Comparison of ENCODE assay signal across 8 cellular contexts in the genomic region with DNA sequence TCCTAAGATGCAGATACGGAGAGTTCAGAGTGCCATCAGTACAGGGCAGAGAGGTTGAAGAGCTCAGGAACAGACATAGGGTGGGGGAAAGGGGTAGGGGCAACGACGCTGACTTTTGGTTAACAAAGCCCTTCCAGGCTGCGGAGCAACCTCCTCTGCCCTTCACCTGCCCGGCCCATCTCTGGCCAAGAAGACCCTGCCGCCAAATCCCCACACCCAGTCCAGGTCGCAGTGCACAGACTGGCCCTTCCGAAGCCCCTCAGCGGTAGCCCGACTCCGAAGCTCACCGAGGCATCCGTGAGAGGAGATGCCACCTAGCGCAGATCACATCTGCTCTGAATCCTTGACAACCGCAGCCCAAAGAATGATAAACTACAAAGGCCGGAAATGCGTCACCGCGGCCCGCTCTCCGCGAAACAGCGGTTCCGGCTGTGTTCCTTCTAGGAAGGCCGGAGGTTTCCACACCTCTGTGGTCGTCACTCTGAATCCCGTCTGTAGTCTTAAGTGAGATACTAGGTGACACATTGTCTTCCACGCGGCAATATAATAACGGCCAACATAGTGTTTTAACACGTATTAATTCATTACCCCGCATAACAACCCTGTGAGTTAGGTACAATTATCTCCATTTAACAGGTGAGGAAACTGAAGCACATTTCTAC. TPM values are rescaled to one million over a fixed set of nuclear protein-coding genes. Genes with fewer than 3 reads are reported as not detected.
DNase-seq lines count a peak whose midpoint lies in the region; ATAC-seq lines count a peak whose summit lies in the region.

Gene ZSCAN23 (minus strand): TSS at position 380 of the 662 bp plus-strand sequence. CDS start 7,225 bp downstream, outside the sequence.

- H3K4me3 ChIP-seq in SJCRH30, result peak within 1 kb of the TSS; percentile 71

- H3K27me3 ChIP-seq in SJCRH30, result no peaks in the 10 kb centered on the region

- peak; percentile 93 for ATAC-seq in GM21526 (IDR thresholded peaks at IDR 0.05; ENCODE audit: low FRiP score, unreplicated experiment)

- H3K9me3 ChIP-seq in SJCRH30 (replicated peaks), result no peaks in the 10 kb centered on the region

- H3K36me3 Mint-ChIP-seq in activated naive CD4-positive, alpha-beta T cell treated with anti-CD3 and anti-CD28 coated beads for 36 hours (ENCODE audit: low read depth), result peaks cover 2% of the 10 kb centered on the region

- H3K9me3 Mint-ChIP-seq in activated naive CD4-positive, alpha-beta T cell treated with anti-CD3 and anti-CD28 coated beads for 36 hours, result peaks cover 3% of the 10 kb centered on the region

- H3K27ac Mint-ChIP-seq in activated naive CD4-positive, alpha-beta T cell treated with anti-CD3 and anti-CD28 coated beads for 36 hours, result peak within 1 kb of the TSS; percentile 87

- DNase-seq in Caki2 (ENCODE audit: low read depth) (peak; percentile 87), HuH-7.5 (ENCODE audit: low spot score) (peak; percentile 16), SJCRH30 (peak; percentile 78 to 86), glomerular endothelial cell (ENCODE audit: extremely low read depth, low read depth, low spot score) (peak; percentile 27), non-pigmented ciliary epithelial cell (ENCODE audit: low read depth) (peak; percentile 55), stromal cell of bone marrow (ENCODE audit: low read depth) (peak; percentile 74)
- DNase-seq in activated naive CD4-positive, alpha-beta T cell treated with anti-CD3 and anti-CD28 coated beads for 36 hours, result peak; percentile 93

- H3K4me3 Mint-ChIP-seq in activated naive CD4-positive, alpha-beta T cell treated with anti-CD3 and anti-CD28 coated beads for 36 hours, result peak within 1 kb of the TSS; percentile 98

- H3K27me3 Mint-ChIP-seq in activated naive CD4-positive, alpha-beta T cell treated with anti-CD3 and anti-CD28 coated beads for 36 hours (ENCODE audit: low read depth), result peaks cover 24% of the 10 kb centered on the region

- CTCF ChIA-PET in activated naive CD4-positive, alpha-beta T cell treated with anti-CD3 and anti-CD28 coated beads for 36 hours (lab: Charles Lee), result interaction anchor here (0.9 kb wide), 1 partner anchor 10 kb away, joined by 3 read pairs; no protein-coding TSS in a partner anchor

- intact Hi-C loops in activated naive CD4-positive, alpha-beta T cell treated with anti-CD3 and anti-CD28 coated beads for 36 hours (cut with micrococcal nuclease), result loop anchor here (1.0 to 5.0 kb wide), 6 partner anchors 17 to 1486 kb away; partner anchors contain the start of genes ZKSCAN8 and ZSCAN12

- peak within 1 kb of the TSS; percentile 38; the same call in 1 of the 2 replicates for H3K27ac ChIP-seq in SJCRH30

- in situ Hi-C loops in Caki2 (cut with HindIII; ENCODE audit: low pct_unique_long_range_greater_than_20kb, low sequenced_read_pairs), result no loop called here

- H3K4me1 ChIP-seq in SJCRH30, result no peaks in the 10 kb centered on the region

- H3K4me1 Mint-ChIP-seq in activated naive CD4-positive, alpha-beta T cell treated with anti-CD3 and anti-CD28 coated beads for 36 hours (ENCODE audit: low read depth), result peaks cover 31% of the 10 kb centered on the region

- H3K36me3 ChIP-seq in SJCRH30, result no peaks in the 10 kb centered on the region

RNA-seq across cellular contexts. Expression of gene ZSCAN23, which starts in this region (rescaled TPM):
- 1.2 and 13.7 TPM in 2 replicates for total RNA-seq in Caki2 (2014; rRNA removed; shearing (Covaris generic); ENCODE audit: low replicate concordance)
- 1.1 and 2.3 TPM in 2 replicates for total RNA-seq in SJCRH30 (2014; rRNA removed; shearing (Covaris generic))
- total RNA-seq in activated naive CD4-positive, alpha-beta T cell treated with anti-CD3 and anti-CD28 coated beads for 36 hours, result 1 to 10 TPM; 1.7 to 2.0 TPM
- total RNA-seq in glomerular endothelial cell, result 1.2 and 2.0 TPM in 2 replicates

Comparison
In these comparisons a context has a peak if more than half of its experiments do, and no peak if none do; other contexts are left out.
1. Peak in every context shown above with its lines: DNase-seq, ATAC-seq, H3K4me3 ChIP-seq and H3K27ac ChIP-seq.
2. DNase-seq: peak in every context shown above with its lines; median percentile 93 in activated naive CD4-positive, alpha-beta T cell treated with anti-CD3 and anti-CD28 coated beads for 36 hours; 87 in Caki2; 82 in SJCRH30; 74 in stromal cell of bone marrow; 55 in non-pigmented ciliary epithelial cell; 27 in glomerular endothelial cell; 16 in HuH-7.5.